In the genomic region with DNA sequence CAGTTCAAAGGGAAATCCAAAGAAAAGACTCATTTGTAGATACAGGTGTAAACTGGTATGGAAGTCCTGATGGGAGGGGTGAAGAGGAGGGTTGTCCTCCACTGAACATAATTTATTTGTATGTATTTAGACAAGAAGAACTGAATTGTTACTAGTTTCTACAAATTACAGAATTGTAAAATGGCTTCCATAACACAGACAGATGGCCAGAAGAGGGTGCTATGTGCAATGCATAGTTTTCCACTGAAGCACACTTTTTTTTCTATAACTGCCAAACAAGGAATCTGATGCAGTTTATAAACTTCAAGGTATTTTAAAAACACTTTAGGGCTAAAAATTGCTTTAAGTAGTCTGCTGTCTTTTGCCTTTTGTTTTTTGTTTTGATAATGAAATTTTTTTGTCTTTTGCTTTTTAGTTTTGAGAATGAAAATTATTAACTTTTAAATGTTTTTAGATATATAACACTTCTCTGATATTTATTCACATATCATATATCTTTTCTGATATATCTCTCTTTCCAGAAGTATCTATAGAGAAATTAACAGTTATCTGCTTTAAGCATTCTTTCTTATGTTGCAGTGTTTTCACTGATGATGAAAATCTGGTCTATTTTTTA, we compare ENCODE assay signal across 9 cellular contexts. TPM values are rescaled to one million over a fixed set of nuclear protein-coding genes. Genes with fewer than 3 reads are reported as not detected.
DNase-seq lines count a peak whose midpoint lies in the region; ATAC-seq and TF ChIP-seq lines count a peak whose summit lies in the region.
"Had no signal": no experiment of that assay in that cellular context is flagged by ENCODE, and none has a peak within 500 bp of the region (broad histone marks: within the 10 kb centered on the region; RNA-seq: fewer than 3 reads in every experiment).

No MANE protein-coding gene starts in this region.

- TF ChIP-seq CTCF in cardiac muscle cell (IDR thresholded peaks at IDR 0.05; ENCODE audit: low read depth, low read length): peak; percentile 75
- peak; percentile 84 for TF ChIP-seq CTCF in endodermal cell (conservative IDR thresholded peaks at IDR 0.05)
- TF ChIP-seq CTCF in parathyroid adenoma (IDR thresholded peaks at IDR 0.05): peak; percentile 45

- no peaks in the 10 kb centered on the region for H3K9me3 ChIP-seq in cardiac muscle cell (ENCODE audit: low read depth)
- peaks cover 17% of the 10 kb centered on the region for H3K9me3 ChIP-seq in endodermal cell (ENCODE audit: control insufficient read depth, low read length)
- no peaks in the 10 kb centered on the region for H3K9me3 ChIP-seq in parathyroid adenoma (ENCODE audit: control insufficient read depth, low read length)

- DNase-seq in cardiac muscle cell (ENCODE audit: low read depth in 1 of 2, low spot score in 1 of 2): peak; percentile 63 to 64
- DNase-seq in Right ventricle myocardium inferior (ENCODE audit: missing footprints): no peak
- DNase-seq in NCI-H2227 (lab: John Stamatoyannopoulos, UW; ENCODE audit: unreplicated experiment): peak; percentile 34
- peak; percentile 46 for DNase-seq in endodermal cell

- H3K27ac ChIP-seq in cardiac muscle cell: no peak overlapping the region
- H3K27ac ChIP-seq in endodermal cell (ENCODE audit: low read depth, low read length): no peak overlapping the region
- no peak overlapping the region for H3K27ac ChIP-seq in parathyroid adenoma

- H3K4me1 Mint-ChIP-seq in endodermal cell: no peaks in the 10 kb centered on the region
- H3K4me1 Mint-ChIP-seq: central memory CD8-positive, alpha-beta T cell had no signal

- H3K4me3 Mint-ChIP-seq in endodermal cell: no peak overlapping the region
- H3K4me3 Mint-ChIP-seq: central memory CD8-positive, alpha-beta T cell had no signal

- no peaks in the 10 kb centered on the region for H3K4me1 ChIP-seq in cardiac muscle cell (ENCODE audit: low read depth)
- no peaks in the 10 kb centered on the region for H3K4me1 ChIP-seq in endodermal cell (ENCODE audit: control insufficient read depth, insufficient read depth, low read length)
- no peaks in the 10 kb centered on the region for H3K4me1 ChIP-seq in parathyroid adenoma

- intact Hi-C loops in Right ventricle myocardium inferior (cut with DNase I): loop anchor here (2.0 to 10.0 kb wide), 3 partner anchors 282 to 590 kb away; no protein-coding TSS in a partner anchor

- H3K36me3 ChIP-seq in cardiac muscle cell (no peaks in the 10 kb centered on the region), endodermal cell (ENCODE audit: control insufficient read depth, insufficient read depth, low read length) (peaks cover 8% of the 10 kb centered on the region), parathyroid adenoma (ENCODE audit: control insufficient read depth, insufficient read depth, low read length) (no peaks in the 10 kb centered on the region)

- H3K4me2 ChIP-seq in parathyroid adenoma (ENCODE audit: low read length): no peak overlapping the region

- no peaks in the 10 kb centered on the region for H3K27me3 Mint-ChIP-seq in endodermal cell (ENCODE audit: insufficient read depth)
- H3K27me3 Mint-ChIP-seq: central memory CD8-positive, alpha-beta T cell had no signal

- H3K36me3 Mint-ChIP-seq in endodermal cell (ENCODE audit: low read depth): no peaks in the 10 kb centered on the region

- peaks cover 5% of the 10 kb centered on the region for H3K9me3 Mint-ChIP-seq in endodermal cell
- H3K9me3 Mint-ChIP-seq: central memory CD8-positive, alpha-beta T cell had no signal

- H3K4me3 ChIP-seq in cardiac muscle cell (no peak overlapping the region), endodermal cell (ENCODE audit: low read length) (no peak overlapping the region), parathyroid adenoma (ENCODE audit: low read depth, low read length) (no peak overlapping the region)

- no peak overlapping the region for H3K27ac Mint-ChIP-seq in endodermal cell

- H3K9ac ChIP-seq in endodermal cell (ENCODE audit: extremely low read depth, low read length, poor library complexity, severe bottlenecking) (no peak overlapping the region), parathyroid adenoma (no peak overlapping the region)

- no peaks in the 10 kb centered on the region for H3K79me2 ChIP-seq in parathyroid adenoma

- no peak overlapping the region for H2AFZ ChIP-seq in parathyroid adenoma

- H3K27me3 ChIP-seq in cardiac muscle cell (no peaks in the 10 kb centered on the region), endodermal cell (ENCODE audit: control insufficient read depth, insufficient read depth, low read length, poor library complexity, severe bottlenecking) (no peaks in the 10 kb centered on the region), parathyroid adenoma (ENCODE audit: control insufficient read depth, insufficient read depth, low read length) (no peaks in the 10 kb centered on the region)

- ATAC-seq in Right ventricle myocardium inferior (no peak), GM19328 (IDR thresholded peaks at IDR 0.05; ENCODE audit: unreplicated experiment) (no peak), HG02642 (IDR thresholded peaks at IDR 0.05; ENCODE audit: poor library complexity, unreplicated experiment) (no peak), HG02938 (IDR thresholded peaks at IDR 0.05; ENCODE audit: unreplicated experiment) (no peak)

RNA-seq across cellular contexts. Expression of gene PHYHIPL, which starts 58.5 kb away (rescaled TPM):
- total RNA-seq in cardiac muscle cell: 0.21 TPM in 1 of 2 replicates, not detected in the other
- 0.81 and 1.1 TPM in 2 replicates for polyA plus RNA-seq in cardiac muscle cell
- total RNA-seq in Right ventricle myocardium inferior: not detected
- under 1 TPM; 0.44 to 0.68 TPM for total RNA-seq in endodermal cell
- polyA plus RNA-seq in endodermal cell (2013, experiment 1 of 2): 22.7 TPM
- 16.6 TPM for polyA plus RNA-seq in endodermal cell (2013, experiment 2 of 2)
